ENCODE assay signal across 13 cellular contexts in the genomic region with DNA sequence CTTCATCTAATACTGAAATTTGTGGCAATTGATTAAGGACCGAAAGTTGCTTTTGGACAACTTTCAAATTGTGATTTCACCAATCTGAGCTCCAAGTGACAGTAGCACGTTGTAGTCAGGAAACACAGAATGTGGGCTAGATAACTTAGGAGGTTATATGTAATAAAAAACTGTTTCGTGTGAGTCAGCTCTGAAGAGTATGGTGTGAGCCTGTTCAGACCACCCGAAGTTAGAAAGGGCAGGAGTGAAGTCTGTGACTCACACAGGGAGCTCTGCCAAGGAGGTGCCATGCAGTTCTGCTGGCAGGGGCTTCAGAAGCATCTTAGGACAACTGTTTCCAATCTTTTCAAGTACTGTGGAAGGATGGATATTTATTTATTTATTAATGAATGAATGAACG. TPM values are rescaled to one million over a fixed set of nuclear protein-coding genes. Genes with fewer than 3 reads are reported as not detected.
A peak's percentile ranks its signal among the peaks of the same experiment; 100 is the strongest.
DNase-seq lines count a peak whose midpoint lies in the region; ATAC-seq, FAIRE-seq and TF ChIP-seq lines count a peak whose summit lies in the region.
"Had no signal": no experiment of that assay in that cellular context is flagged by ENCODE, and none has a peak within 500 bp of the region (broad histone marks: within the 10 kb centered on the region; RNA-seq: fewer than 3 reads in every experiment).

No MANE protein-coding gene starts in this region.

- intact Hi-C loops in body of pancreas (cut with DNase I) (no loop called here), kidney (cut with DNase I) (no loop called here)

- H3K36me3 ChIP-seq in body of pancreas (replicated peaks in 1 of 2; ENCODE audit: insufficient read depth in 1 of 2, low read depth in 2 of 2) (no peaks in the 10 kb centered on the region), kidney (ENCODE audit: control insufficient read depth in 1 of 2, insufficient read depth in 2 of 2, low read length in 2 of 2) (no peaks in the 10 kb centered on the region)

- H3K4me1 ChIP-seq in body of pancreas, result peaks cover 16% of the 10 kb centered on the region
- no peaks in the 10 kb centered on the region for H3K4me1 ChIP-seq in kidney (ENCODE audit: control insufficient read depth in 1 of 2, insufficient read depth in 1 of 2, low read depth in 1 of 2, low read length in 2 of 2)
- H3K4me1 ChIP-seq: tibial artery had no signal

- CTCF ChIA-PET in AG04449 (lab: Yijun Ruan, JAX), result interaction anchor here (0.6 to 4.6 kb wide), 4 partner anchors 10 to 15 kb away, joined by 3 to 26 read pairs (median 4); partner anchors contain the start of gene ZBTB34

- H3K9ac ChIP-seq in kidney (ENCODE audit: low read length in 2 of 2), result no peak overlapping the region

- TF ChIP-seq POLR2A in body of pancreas (IDR thresholded peaks at IDR 0.05), result no peak

- TF ChIP-seq CTCF in AG04449 (IDR thresholded peaks at IDR 0.05; ENCODE audit: insufficient read depth, low read length, missing control alignments) (no peak), body of pancreas (IDR thresholded peaks at IDR 0.05) (no peak), kidney (IDR thresholded peaks at IDR 0.05; ENCODE audit: borderline replicate concordance, extremely low read depth, insufficient read depth) (no peak)

- H3K27ac ChIP-seq in body of pancreas (peak overlapping the region; percentile 9 to 70 (median 64)), kidney (ENCODE audit: low read depth in 2 of 2, low read length in 2 of 2) (no peak overlapping the region)
- H3K27ac ChIP-seq: tibial artery had no signal

- ATAC-seq in body of pancreas (peak; percentile 34), GM21381 (IDR thresholded peaks at IDR 0.05; ENCODE audit: unreplicated experiment) (no peak), HG02588 (IDR thresholded peaks at IDR 0.05; ENCODE audit: unreplicated experiment) (no peak)

- H3K27me3 ChIP-seq in body of pancreas, result no peaks in the 10 kb centered on the region
- H3K27me3 ChIP-seq: tibial artery had no signal

- DNase-seq in AG04449 (ENCODE audit: low read depth, low spot score) (peak; percentile 24), HPDE6-E6E7 (ENCODE audit: extremely low spot score) (peak; percentile 29), body of pancreas (no peak), kidney glomerular epithelial cell (lab: John Stamatoyannopoulos, UW) (peak; percentile 71), kidney (no peak), NCI-H1092 (lab: John Stamatoyannopoulos, UW) (no peak)
- DNase-seq: activated naive CD8-positive, alpha-beta T cell treated with anti-CD3 and anti-CD28 coated beads, Interleukin-2, amount 10 ng/mL, durations not matched to agents 7 days and 5 days; naive B cell; stimulated activated CD4-positive, alpha-beta T cell treated with anti-CD3 and anti-CD28 coated beads, Interleukin-4, amount 100 ng/mL, for 4 hours; tibial artery had no signal

- POLR2A ChIA-PET in AG04449 (lab: Yijun Ruan, JAX), result no interaction called here

- 30 to 33% methylated on average over 5 of the region's 5 CpGs for WGBS in body of pancreas, 2 donors

- no peak for FAIRE-seq in kidney (lab: Jason Lieb, UNC)
- FAIRE-seq: GM12892 had no signal

- H3K9me3 ChIP-seq in body of pancreas (no peaks in the 10 kb centered on the region), kidney (ENCODE audit: control insufficient read depth in 1 of 2, low read length in 2 of 2) (no peaks in the 10 kb centered on the region)
- H3K9me3 ChIP-seq: tibial artery had no signal

- H3K4me3 ChIP-seq in AG04449 (ENCODE audit: low read depth, low read length) (no peak overlapping the region), body of pancreas (no peak overlapping the region), kidney (ENCODE audit: low read length in 2 of 2) (peak overlapping the region in 1 of 2 donors; percentile 39)
- H3K4me3 ChIP-seq: tibial artery had no signal

RNA-seq across cellular contexts. Expression of gene ZBTB34, which starts 16.4 kb away (rescaled TPM):
- total RNA-seq in body of pancreas (1 to 10 TPM; 5.3 to 7.5 TPM), kidney (12.5 TPM)
- polyA plus RNA-seq in kidney (ENCODE audit: insufficient read depth, low read depth, low replicate concordance), result 2.5 TPM

RNA-seq across cellular contexts. Expression of gene ZBTB43, which starts 39.2 kb away (rescaled TPM):
- total RNA-seq in body of pancreas (1 to 10 TPM; 6.2 to 7.6 TPM), kidney (18.8 TPM)
- 6.6 TPM for polyA plus RNA-seq in kidney (ENCODE audit: insufficient read depth, low read depth, low replicate concordance)

Comparison
In these comparisons a context has a peak if more than half of its experiments do, and no peak if none do; other contexts are left out.
1. DNase-seq: peak in AG04449 (single experiment), HPDE6-E6E7 (single experiment) and kidney glomerular epithelial cell (single experiment); none in body of pancreas (0 of 4), kidney (single experiment) and NCI-H1092 (single experiment).
2. H3K27ac ChIP-seq: peak in body of pancreas (4 of 4); none in kidney (0 of 2).